ENCODE assay signal across 1 cellular context in the genomic region with DNA sequence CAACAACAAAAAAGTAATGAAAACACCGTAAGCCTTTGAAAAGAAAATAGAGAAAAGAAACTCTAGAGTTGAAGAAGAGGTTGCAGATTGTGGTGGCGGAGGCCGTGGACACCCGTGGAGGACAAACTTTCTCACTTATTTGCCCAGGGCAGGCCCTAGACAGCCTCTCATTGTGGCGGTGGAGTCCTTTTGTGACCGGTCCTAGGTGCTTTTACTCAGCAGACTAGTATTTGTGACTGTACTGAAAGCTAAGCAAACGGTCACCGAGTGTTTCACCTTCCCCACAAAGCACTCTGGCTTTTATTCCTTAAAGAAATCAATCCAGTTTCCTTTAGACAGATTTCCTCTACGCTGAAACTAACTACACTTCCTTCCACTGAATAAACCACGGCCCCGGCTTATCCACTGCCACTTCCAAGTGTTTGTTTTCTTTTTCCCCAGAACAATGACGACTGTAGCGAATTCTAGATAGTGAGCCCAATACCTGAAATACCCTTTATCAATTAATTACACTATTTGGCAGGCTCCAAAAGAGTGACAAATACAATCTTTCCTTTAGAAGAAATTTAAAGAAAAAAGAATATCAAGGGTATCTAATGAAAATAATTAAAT.
TF ChIP-seq lines count a peak whose summit lies in the region.

No MANE protein-coding gene starts in this region.

TF ChIP-seq in GM23338, 12 proteins besides CTCF, POLR2A, EP300 and RAD21 (continued from another document):
- TF ChIP-seq EZH2 (IDR thresholded peaks at IDR 0.05; ENCODE audit: low read depth, unreplicated experiment) (no peak), NANOG (IDR thresholded peaks at IDR 0.05; ENCODE audit: borderline replicate concordance) (no peak), ZNF331 (CRISPR knock-in tag; IDR thresholded peaks at IDR 0.05; ENCODE audit: low read depth) (no peak), ETS1 (IDR thresholded peaks at IDR 0.05) (no peak), STAT1 (IDR thresholded peaks at IDR 0.05; ENCODE audit: unreplicated experiment) (no peak), JUNB (IDR thresholded peaks at IDR 0.05; ENCODE audit: unreplicated experiment) (no peak), REST (IDR thresholded peaks at IDR 0.05; ENCODE audit: unreplicated experiment) (no peak), ZNF114 (CRISPR knock-in tag; IDR thresholded peaks at IDR 0.05) (no peak), POLR2AphosphoS5 (IDR thresholded peaks at IDR 0.05; ENCODE audit: low read depth) (no peak)
